Comparison of ENCODE assay signal across 14 cellular contexts in the genomic region with DNA sequence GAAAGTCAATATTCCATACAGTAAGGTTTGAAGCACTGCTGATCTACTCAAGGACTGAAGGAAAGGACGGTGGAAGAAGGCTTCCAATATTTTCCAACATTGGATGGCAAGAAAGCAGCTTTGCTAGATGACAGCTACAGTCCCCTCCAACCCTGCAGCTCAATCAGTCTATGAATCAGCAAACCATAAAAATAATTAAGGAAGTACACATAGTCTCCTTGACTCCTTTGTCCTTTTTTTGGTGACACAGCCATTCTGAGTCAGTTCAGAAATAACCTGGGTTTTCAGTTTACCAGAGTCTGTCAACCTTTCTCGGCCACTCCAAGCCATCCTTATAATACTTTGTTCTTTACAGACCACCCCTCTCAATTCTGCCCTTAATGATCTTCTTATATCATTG.
DNase-seq lines count a peak whose midpoint lies in the region; ATAC-seq lines count a peak whose summit lies in the region.
"Had no signal": no experiment of that assay in that cellular context is flagged by ENCODE, and none has a peak within 500 bp of the region (broad histone marks: within the 10 kb centered on the region; RNA-seq: fewer than 3 reads in every experiment).

No MANE protein-coding gene starts in this region.

- no peak overlapping the region for H2BK120ac ChIP-seq in mesenchymal stem cell (ENCODE audit: low read depth, low read length)

- H2AK5ac ChIP-seq in mesenchymal stem cell (ENCODE audit: low read length, severe bottlenecking): no peak overlapping the region

- DNase-seq in AG08395 (ENCODE audit: low spot score) (peak; percentile 30), LHCN-M2 (ENCODE audit: low read depth) (peak; percentile 69), astrocyte of the hippocampus (ENCODE audit: low read depth, low spot score) (peak; percentile 6), mesenchymal stem cell (peak; percentile 17), NCI-H524 (lab: John Stamatoyannopoulos, UW) (no peak), NCI-H446 (lab: John Stamatoyannopoulos, UW) (no peak)
- DNase-seq in T-helper 2 cell treated with Interferon-gamma antibody and Interleukin-4, amounts not matched to agents 5 μg/mL and 100 μg/mL, for 36 hours (ENCODE audit: low spot score): no peak
- DNase-seq: activated naive CD8-positive, alpha-beta T cell treated with anti-CD3 and anti-CD28 coated beads, Interleukin-2, amount 50 U/mL, for 24 hours; NCI-H510A had no signal

- no peak overlapping the region for H3K23ac ChIP-seq in mesenchymal stem cell (ENCODE audit: low read length in 2 of 2)

- no peaks in the 10 kb centered on the region for H3K4me1 ChIP-seq in mesenchymal stem cell (ENCODE audit: control insufficient read depth, insufficient read depth, low read depth, low read length)
- H3K4me1 ChIP-seq: BLaER1 had no signal

- H3K27me3 Mint-ChIP-seq in T-helper 2 cell treated with Interferon-gamma antibody and Interleukin-4, amounts not matched to agents 5 μg/mL and 100 μg/mL, for 36 hours (ENCODE audit: low read depth): no peaks in the 10 kb centered on the region
- H3K27me3 Mint-ChIP-seq: activated naive CD8-positive, alpha-beta T cell treated with anti-CD3 and anti-CD28 coated beads, Interleukin-2, amount 50 U/mL, for 24 hours; memory B cell had no signal

- H3K4me2 ChIP-seq in mesenchymal stem cell (ENCODE audit: low read length, poor library complexity, severe bottlenecking): no peak overlapping the region
- H3K4me2 ChIP-seq: BLaER1 had no signal

- no peak for ATAC-seq in HG03565 (IDR thresholded peaks at IDR 0.05; ENCODE audit: unreplicated experiment)
- ATAC-seq: activated naive CD8-positive, alpha-beta T cell treated with anti-CD3 and anti-CD28 coated beads, Interleukin-2, amount 50 U/mL, for 24 hours; stimulated activated effector memory CD8-positive, alpha-beta T cell treated with anti-CD3 and anti-CD28 coated beads, Interleukin-12 subunit alpha, Interleukin-12 subunit beta, amount 100 ng/mL, for 72 hours had no signal

- H2BK5ac ChIP-seq in mesenchymal stem cell (ENCODE audit: low read depth, low read length, poor library complexity, severe bottlenecking): no peak overlapping the region

- H2BK12ac ChIP-seq in mesenchymal stem cell (ENCODE audit: low read length in 2 of 2): peak overlapping the region in 1 of 2 experiments; percentile 1

- no peak overlapping the region for H2BK15ac ChIP-seq in mesenchymal stem cell (ENCODE audit: low read depth, poor library complexity, severe bottlenecking)

- H4K8ac ChIP-seq in mesenchymal stem cell (ENCODE audit: low read length): no peak overlapping the region

- 84% methylated on average over 2 of the region's 2 CpGs for WGBS in mesenchymal stem cell

- no peaks in the 10 kb centered on the region for H3K79me1 ChIP-seq in mesenchymal stem cell (replicated peaks; ENCODE audit: low read length, poor library complexity, severe bottlenecking)

- no peak overlapping the region for H4K91ac ChIP-seq in mesenchymal stem cell (ENCODE audit: low read length)

- H3K14ac ChIP-seq in mesenchymal stem cell (ENCODE audit: low read length in 2 of 2): no peak overlapping the region

- H3K9me3 Mint-ChIP-seq in T-helper 2 cell treated with Interferon-gamma antibody and Interleukin-4, amounts not matched to agents 5 μg/mL and 100 μg/mL, for 36 hours: no peaks in the 10 kb centered on the region
- H3K9me3 Mint-ChIP-seq: activated naive CD8-positive, alpha-beta T cell treated with anti-CD3 and anti-CD28 coated beads, Interleukin-2, amount 50 U/mL, for 24 hours; stimulated activated effector memory CD8-positive, alpha-beta T cell treated with anti-CD3 and anti-CD28 coated beads, Interleukin-12 subunit alpha, Interleukin-12 subunit beta, amount 100 ng/mL, for 72 hours had no signal

- H2AFZ ChIP-seq in mesenchymal stem cell (ENCODE audit: low read depth, low read length): no peak overlapping the region

- peak overlapping the region in 1 of 2 experiments; percentile 29 for H3K4ac ChIP-seq in mesenchymal stem cell (ENCODE audit: low read depth in 1 of 2, low read length in 2 of 2)

- no peak overlapping the region for H3K4me3 ChIP-seq in mesenchymal stem cell (ENCODE audit: insufficient read depth in 1 of 2, low read depth in 1 of 2, low read length in 2 of 2)
- H3K4me3 ChIP-seq: BLaER1 had no signal

- H3K9ac ChIP-seq in mesenchymal stem cell (ENCODE audit: low read length): peak overlapping the region; percentile 76
- H3K9ac ChIP-seq: BLaER1 had no signal

- H3K9me3 ChIP-seq in mesenchymal stem cell (ENCODE audit: control insufficient read depth, low read length): no peaks in the 10 kb centered on the region
- H3K9me3 ChIP-seq: BLaER1, neutrophil had no signal

- no peak overlapping the region for H3K27ac ChIP-seq in mesenchymal stem cell (ENCODE audit: low read length, poor library complexity, severe bottlenecking)
- H3K27ac ChIP-seq: BLaER1, neutrophil had no signal

- H3K27me3 ChIP-seq in mesenchymal stem cell (ENCODE audit: control insufficient read depth in 1 of 2, insufficient read depth in 1 of 2, low read length in 2 of 2): no peaks in the 10 kb centered on the region
- H3K27me3 ChIP-seq: BLaER1, neutrophil had no signal

- H3K4me3 Mint-ChIP-seq in T-helper 2 cell treated with Interferon-gamma antibody and Interleukin-4, amounts not matched to agents 5 μg/mL and 100 μg/mL, for 36 hours: no peak overlapping the region
- H3K4me3 Mint-ChIP-seq: activated naive CD8-positive, alpha-beta T cell treated with anti-CD3 and anti-CD28 coated beads, Interleukin-2, amount 50 U/mL, for 24 hours; memory B cell; stimulated activated effector memory CD8-positive, alpha-beta T cell treated with anti-CD3 and anti-CD28 coated beads, Interleukin-12 subunit alpha, Interleukin-12 subunit beta, amount 100 ng/mL, for 72 hours had no signal

- H3K18ac ChIP-seq in mesenchymal stem cell (ENCODE audit: low read depth in 1 of 2, low read length in 2 of 2): no peak overlapping the region

- H3K27ac Mint-ChIP-seq in T-helper 2 cell treated with Interferon-gamma antibody and Interleukin-4, amounts not matched to agents 5 μg/mL and 100 μg/mL, for 36 hours: no peak overlapping the region
- H3K27ac Mint-ChIP-seq: activated naive CD8-positive, alpha-beta T cell treated with anti-CD3 and anti-CD28 coated beads, Interleukin-2, amount 50 U/mL, for 24 hours; memory B cell; stimulated activated effector memory CD8-positive, alpha-beta T cell treated with anti-CD3 and anti-CD28 coated beads, Interleukin-12 subunit alpha, Interleukin-12 subunit beta, amount 100 ng/mL, for 72 hours had no signal

- H3K4me1 Mint-ChIP-seq in T-helper 2 cell treated with Interferon-gamma antibody and Interleukin-4, amounts not matched to agents 5 μg/mL and 100 μg/mL, for 36 hours (ENCODE audit: low read depth): no peaks in the 10 kb centered on the region
- H3K4me1 Mint-ChIP-seq: activated naive CD8-positive, alpha-beta T cell treated with anti-CD3 and anti-CD28 coated beads, Interleukin-2, amount 50 U/mL, for 24 hours; memory B cell; stimulated activated effector memory CD8-positive, alpha-beta T cell treated with anti-CD3 and anti-CD28 coated beads, Interleukin-12 subunit alpha, Interleukin-12 subunit beta, amount 100 ng/mL, for 72 hours had no signal

- H3K36me3 ChIP-seq in mesenchymal stem cell (ENCODE audit: control insufficient read depth in 1 of 2, insufficient read depth in 2 of 2, low read depth in 1 of 2, low read length in 2 of 2): no peaks in the 10 kb centered on the region
- H3K36me3 ChIP-seq: BLaER1, neutrophil had no signal

- no peaks in the 10 kb centered on the region for H3K36me3 Mint-ChIP-seq in T-helper 2 cell treated with Interferon-gamma antibody and Interleukin-4, amounts not matched to agents 5 μg/mL and 100 μg/mL, for 36 hours (ENCODE audit: low read depth)
- H3K36me3 Mint-ChIP-seq: memory B cell; stimulated activated effector memory CD8-positive, alpha-beta T cell treated with anti-CD3 and anti-CD28 coated beads, Interleukin-12 subunit alpha, Interleukin-12 subunit beta, amount 100 ng/mL, for 72 hours had no signal

Comparison
In these comparisons a context has a peak if more than half of its experiments do, and no peak if none do; other contexts are left out.
1. DNase-seq: peak in AG08395 (single experiment), LHCN-M2 (single experiment), astrocyte of the hippocampus (single experiment) and mesenchymal stem cell (single experiment); none in NCI-H524 (0 of 2), NCI-H446 (0 of 2) and T-helper 2 cell treated with Interferon-gamma antibody and Interleukin-4, amounts not matched to agents 5 μg/mL and 100 μg/mL, for 36 hours (single experiment).